In the genomic region with DNA sequence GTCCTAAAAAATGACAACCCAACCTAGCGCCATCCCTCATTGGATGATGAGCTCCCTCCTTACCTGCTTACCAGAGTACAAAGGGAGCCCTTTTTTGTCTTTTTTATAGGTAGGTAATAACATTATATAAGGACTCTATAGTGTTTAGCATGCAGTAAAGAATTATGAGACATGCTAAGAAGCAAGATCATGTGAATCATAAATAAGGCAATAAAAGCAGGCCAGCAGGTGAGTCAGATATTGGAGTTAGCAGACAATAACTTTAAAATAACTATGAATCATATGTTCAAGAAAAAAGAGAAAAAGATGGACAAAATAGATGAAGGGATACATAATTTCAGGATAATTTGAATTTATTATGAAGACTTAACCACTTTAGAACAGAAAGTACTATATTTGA, we compare ENCODE assay signal across 25 cellular contexts.
A peak's percentile ranks its signal among the peaks of the same experiment; 100 is the strongest.
DNase-seq lines count a peak whose midpoint lies in the region; ATAC-seq and TF ChIP-seq lines count a peak whose summit lies in the region.
"Had no signal": no experiment of that assay in that cellular context is flagged by ENCODE, and none has a peak within 500 bp of the region (broad histone marks: within the 10 kb centered on the region; RNA-seq: fewer than 3 reads in every experiment).

No MANE protein-coding gene starts in this region.

- peak overlapping the region; percentile 74 for H3K27ac Mint-ChIP-seq in activated naive CD8-positive, alpha-beta T cell treated with anti-CD3 and anti-CD28 coated beads for 36 hours
- H3K27ac Mint-ChIP-seq: mesothelial cell of epicardium; naive thymus-derived CD4-positive, alpha-beta T cell; T-cell had no signal

- H2AFZ ChIP-seq in IMR-90 (replicated peaks; ENCODE audit: low read length, poor library complexity) (no peak overlapping the region), mesenchymal stem cell (ENCODE audit: low read depth, low read length) (no peak overlapping the region)

- H3K4me2 ChIP-seq in IMR-90 (ENCODE audit: low read depth, low read length) (no peak overlapping the region), mesenchymal stem cell (ENCODE audit: low read length, poor library complexity, severe bottlenecking) (no peak overlapping the region)

- no peak overlapping the region for H3K4me3 ChIP-seq in IMR-90 (ENCODE audit: insufficient read depth, low read depth, low read length)
- no peak overlapping the region for H3K4me3 ChIP-seq in gastrocnemius medialis
- no peak overlapping the region for H3K4me3 ChIP-seq in mesenchymal stem cell (ENCODE audit: insufficient read depth in 1 of 2, low read depth in 1 of 2, low read length in 2 of 2)
- H3K4me3 ChIP-seq: coronary artery, left ventricle myocardium inferior, Peyer's patch, skin epidermis, upper lobe of right lung had no signal

- H3K56ac ChIP-seq in IMR-90 (ENCODE audit: extremely low read depth, insufficient read depth, low read length), result no peak overlapping the region

- POLR2A ChIA-PET in IMR-90 (lab: Charles Lee; ENCODE audit: unreplicated experiment), result no interaction called here

- in situ Hi-C loops in IMR-90 (cut with MboI; ENCODE audit: low sequenced_read_pairs), result no loop called here
- in situ Hi-C loops in gastrocnemius medialis (cut with MboI; ENCODE audit: low sequenced_read_pairs in 4 of 4), result no loop called here

- no peaks in the 10 kb centered on the region for H3K9me3 Mint-ChIP-seq in activated naive CD8-positive, alpha-beta T cell treated with anti-CD3 and anti-CD28 coated beads for 36 hours
- H3K9me3 Mint-ChIP-seq: T-cell had no signal

- ATAC-seq in IMR-90 (ENCODE audit: low read depth) (no peak), foreskin keratinocyte (peak; percentile 86), gastrocnemius medialis (no peak), Right ventricle myocardium superior (ENCODE audit: poor library complexity) (no peak)
- ATAC-seq: naive thymus-derived CD4-positive, alpha-beta T cell; T-cell; upper lobe of right lung had no signal

- H3K79me1 ChIP-seq in IMR-90 (ENCODE audit: low read depth in 1 of 2, low read length in 2 of 2), result no peaks in the 10 kb centered on the region
- H3K79me1 ChIP-seq in mesenchymal stem cell (replicated peaks; ENCODE audit: low read length, poor library complexity, severe bottlenecking), result no peaks in the 10 kb centered on the region

- CTCF ChIA-PET in IMR-90 (lab: Yijun Ruan, JAX), result no interaction called here

- H3K27me3 ChIP-seq in IMR-90 (ENCODE audit: control insufficient read depth, insufficient read depth, low read length) (no peaks in the 10 kb centered on the region), foreskin keratinocyte (no peaks in the 10 kb centered on the region), gastrocnemius medialis (no peaks in the 10 kb centered on the region), mesenchymal stem cell (ENCODE audit: control insufficient read depth in 1 of 2, insufficient read depth in 1 of 2, low read length in 2 of 2) (no peaks in the 10 kb centered on the region)
- H3K27me3 ChIP-seq: Peyer's patch, upper lobe of right lung had no signal

- no peak for TF ChIP-seq POLR2A in IMR-90 (IDR thresholded peaks at IDR 0.05; ENCODE audit: low read depth, low read length)
- no peak for TF ChIP-seq POLR2A in gastrocnemius medialis (IDR thresholded peaks at IDR 0.05)

- intact Hi-C loops in IMR-90 (cut with micrococcal nuclease), result no loop called here
- intact Hi-C loops in gastrocnemius medialis (cut with DNase I; ENCODE audit: low total_unique reads), result no loop called here
- intact Hi-C loops in Right ventricle myocardium superior (cut with DNase I), result no loop called here

- H4K5ac ChIP-seq in IMR-90 (ENCODE audit: low read depth, low read length), result no peak overlapping the region

- H4K91ac ChIP-seq in IMR-90 (ENCODE audit: insufficient read depth, low read depth, low read length), result no peak overlapping the region
- no peak overlapping the region for H4K91ac ChIP-seq in mesenchymal stem cell (ENCODE audit: low read length)

- WGBS in IMR-90 (ENCODE audit: extremely low coverage in 2 of 2, insufficient read length in 1 of 2), 2 experiments, result no CpG with 5 or more reads among the region's 1 CpG
- WGBS in mesenchymal stem cell, result no CpG with 5 or more reads among the region's 1 CpG

- no TSS peak for BruUV-seq in IMR-90 (replicated peaks; lab: Mats Ljungman, UMichigan)

- H2AK9ac ChIP-seq in IMR-90 (replicated peaks; ENCODE audit: low read depth, low read length, poor library complexity), result no peak overlapping the region

- H2BK5ac ChIP-seq in IMR-90 (ENCODE audit: low read depth, low read length, poor library complexity, severe bottlenecking), result no peak overlapping the region
- no peak overlapping the region for H2BK5ac ChIP-seq in mesenchymal stem cell (ENCODE audit: low read depth, low read length, poor library complexity, severe bottlenecking)

- DNase-seq in EL, result peak; percentile 25
- DNase-seq in IMR-90, result peak; percentile 10
- DNase-seq in activated naive CD8-positive, alpha-beta T cell treated with anti-CD3 and anti-CD28 coated beads for 36 hours, result no peak
- peak in 1 of 2 donors; percentile 49 for DNase-seq in foreskin keratinocyte
- DNase-seq in gastrocnemius medialis, result no peak
- DNase-seq in T1000 (lab: John Stamatoyannopoulos, UW), result no peak
- DNase-seq in Right ventricle myocardium superior, result no peak
- no peak for DNase-seq in mesenchymal stem cell
- DNase-seq: ACHN; activated CD4-positive, CD25-positive, alpha-beta regulatory T cell treated with anti-CD3 and anti-CD28 coated beads, Interleukin-2, amount 50 U/mL, for 72 hours; activated naive CD4-positive, alpha-beta T cell treated with Interleukin-2 at 50 U/mL for 16 hours; activated T-cell treated with anti-CD3 and anti-CD28 coated beads, Interleukin-2, amount 50 U/mL, for 48 hours; DMS153; left ventricle myocardium inferior; naive thymus-derived CD4-positive, alpha-beta T cell; NCI-H2029 treated with DMSO at 0.1 percent for 48 hours; NCI-H226; Peyer's patch; stimulated activated CD8-positive, alpha-beta memory T cell treated with anti-CD3 and anti-CD28 coated beads, Interleukin-4, amount 100 ng/mL, for 48 hours; substantia nigra; T-cell; upper lobe of right lung had no signal

- H3K4ac ChIP-seq in IMR-90 (ENCODE audit: low read depth, low read length) (no peak overlapping the region), mesenchymal stem cell (ENCODE audit: low read depth in 1 of 2, low read length in 2 of 2) (no peak overlapping the region)

- H4K8ac ChIP-seq in IMR-90 (ENCODE audit: low read depth in 2 of 2, low read length in 2 of 2) (no peak overlapping the region), mesenchymal stem cell (ENCODE audit: low read length) (no peak overlapping the region)

- H3K14ac ChIP-seq in IMR-90 (replicated peaks; ENCODE audit: low read depth, low read length) (no peak overlapping the region), mesenchymal stem cell (ENCODE audit: low read length in 2 of 2) (no peak overlapping the region)

- H2BK12ac ChIP-seq in mesenchymal stem cell (ENCODE audit: low read length in 2 of 2), result no peak overlapping the region

- dilution Hi-C loops in IMR-90 (cut with HindIII; ENCODE audit: low sequenced_read_pairs, unreplicated experiment), result no loop called here

- H3K27ac ChIP-seq in IMR-90 (ENCODE audit: insufficient read depth, low read length) (no peak overlapping the region), foreskin keratinocyte (no peak overlapping the region), gastrocnemius medialis (no peak overlapping the region), mesenchymal stem cell (ENCODE audit: low read length, poor library complexity, severe bottlenecking) (no peak overlapping the region)
- H3K27ac ChIP-seq: coronary artery, left ventricle myocardium inferior, Peyer's patch, skin epidermis, upper lobe of right lung had no signal

- no peaks in the 10 kb centered on the region for H4K20me1 ChIP-seq in IMR-90 (ENCODE audit: insufficient read depth, low read length)

- H2BK15ac ChIP-seq in IMR-90 (ENCODE audit: low read depth, low read length) (no peak overlapping the region; the same call in 2 of the 3 replicates), mesenchymal stem cell (ENCODE audit: low read depth, poor library complexity, severe bottlenecking) (no peak overlapping the region)

- H3K9ac ChIP-seq in IMR-90 (ENCODE audit: low read depth, low read length) (no peak overlapping the region), mesenchymal stem cell (ENCODE audit: low read length) (no peak overlapping the region)

- H3K4me1 ChIP-seq in IMR-90 (ENCODE audit: control insufficient read depth, insufficient read depth, low read length), result no peaks in the 10 kb centered on the region
- H3K4me1 ChIP-seq in foreskin keratinocyte, result no peaks in the 10 kb centered on the region
- no peaks in the 10 kb centered on the region for H3K4me1 ChIP-seq in gastrocnemius medialis
- H3K4me1 ChIP-seq in mesenchymal stem cell (ENCODE audit: control insufficient read depth, insufficient read depth, low read depth, low read length), result no peaks in the 10 kb centered on the region
- H3K4me1 ChIP-seq: Peyer's patch, upper lobe of right lung had no signal

- H3K36me3 ChIP-seq in IMR-90 (ENCODE audit: control insufficient read depth, insufficient read depth, low read length) (no peaks in the 10 kb centered on the region), gastrocnemius medialis (no peaks in the 10 kb centered on the region), mesenchymal stem cell (ENCODE audit: control insufficient read depth in 1 of 2, insufficient read depth in 2 of 2, low read depth in 1 of 2, low read length in 2 of 2) (no peaks in the 10 kb centered on the region)
- H3K36me3 ChIP-seq: left ventricle myocardium inferior, Peyer's patch, upper lobe of right lung had no signal

- H2BK120ac ChIP-seq in IMR-90 (ENCODE audit: low read depth, low read length) (no peak overlapping the region), mesenchymal stem cell (ENCODE audit: low read depth, low read length) (no peak overlapping the region)

- no peak overlapping the region for H2BK20ac ChIP-seq in IMR-90 (ENCODE audit: low read depth, low read length)

- H3K9me1 ChIP-seq in IMR-90 (ENCODE audit: insufficient read depth, low read length), result no peaks in the 10 kb centered on the region; the same call in 1 of the 2 replicates

- no peaks in the 10 kb centered on the region for H3K27me3 Mint-ChIP-seq in activated naive CD8-positive, alpha-beta T cell treated with anti-CD3 and anti-CD28 coated beads for 36 hours

- H2AK5ac ChIP-seq in IMR-90 (ENCODE audit: low read depth, low read length) (no peak overlapping the region), mesenchymal stem cell (ENCODE audit: low read length, severe bottlenecking) (no peak overlapping the region)

- H3K4me3 Mint-ChIP-seq in activated naive CD8-positive, alpha-beta T cell treated with anti-CD3 and anti-CD28 coated beads for 36 hours, result no peak overlapping the region
- H3K4me3 Mint-ChIP-seq: mesothelial cell of epicardium; naive thymus-derived CD4-positive, alpha-beta T cell; T-cell had no signal

- peaks cover 32% of the 10 kb centered on the region for H3K36me3 Mint-ChIP-seq in activated naive CD8-positive, alpha-beta T cell treated with anti-CD3 and anti-CD28 coated beads for 36 hours

- H3K23ac ChIP-seq in IMR-90 (ENCODE audit: low read depth, low read length) (no peak overlapping the region), mesenchymal stem cell (ENCODE audit: low read length in 2 of 2) (no peak overlapping the region)

- H3K4me1 Mint-ChIP-seq in activated naive CD8-positive, alpha-beta T cell treated with anti-CD3 and anti-CD28 coated beads for 36 hours, result peaks cover 22% of the 10 kb centered on the region
- H3K4me1 Mint-ChIP-seq: mesothelial cell of epicardium had no signal

- H3K18ac ChIP-seq in IMR-90 (ENCODE audit: low read depth, low read length) (no peak overlapping the region), mesenchymal stem cell (ENCODE audit: low read depth in 1 of 2, low read length in 2 of 2) (no peak overlapping the region)

- TF ChIP-seq RAD21 in IMR-90 (IDR thresholded peaks at IDR 0.05; ENCODE audit: low read length), result no peak

- TF ChIP-seq CTCF in IMR-90 (conservative IDR thresholded peaks at IDR 0.05; ENCODE audit: low read depth, low read length), result no peak
- no peak for TF ChIP-seq CTCF in foreskin keratinocyte (conservative IDR thresholded peaks at IDR 0.05)
- no peak for TF ChIP-seq CTCF in gastrocnemius medialis (IDR thresholded peaks at IDR 0.05 in 4 of 5, conservative IDR thresholded peaks at IDR 0.05 in 1 of 5)

- H3K9me3 ChIP-seq in IMR-90 (ENCODE audit: control insufficient read depth, insufficient read depth, low read length) (no peaks in the 10 kb centered on the region), gastrocnemius medialis (no peaks in the 10 kb centered on the region), mesenchymal stem cell (ENCODE audit: control insufficient read depth, low read length) (no peaks in the 10 kb centered on the region)
- H3K9me3 ChIP-seq: left ventricle myocardium inferior, Peyer's patch, upper lobe of right lung had no signal

Comparison
In these comparisons a context has a peak if more than half of its experiments do, and no peak if none do; other contexts are left out.
1. DNase-seq: peak in EL (single experiment) and IMR-90 (single experiment); none in activated naive CD8-positive, alpha-beta T cell treated with anti-CD3 and anti-CD28 coated beads for 36 hours (single experiment), gastrocnemius medialis (0 of 2), T1000 (single experiment), Right ventricle myocardium superior (single experiment) and mesenchymal stem cell (single experiment).